Comparison of ENCODE assay signal across 8 cellular contexts in genomic region chr3:56556908-56557814, GRCh38. TPM values are rescaled to one million over a fixed set of nuclear protein-coding genes. Genes with fewer than 3 reads are reported as not detected.
A peak's percentile ranks its signal among the peaks of the same experiment; 100 is the strongest.
DNase-seq lines count a peak whose midpoint lies in the region; ATAC-seq and TF ChIP-seq lines count a peak whose summit lies in the region.

Gene CCDC66 (plus strand): TSS chr3:56557175. CDS start chr3:56557243, 68 bp downstream.

- peak; percentile 77 for DNase-seq in NCI-H128 (lab: John Stamatoyannopoulos, UW; ENCODE audit: unreplicated experiment)
- DNase-seq in activated naive CD8-positive, alpha-beta T cell treated with anti-CD3 and anti-CD28 coated beads, Interleukin-2, amount 50 U/mL, for 16 hours (ENCODE audit: low read depth, low spot score), result peak; percentile 87
- peak; percentile 94 to 95 for DNase-seq in cardiac muscle cell (ENCODE audit: low read depth in 1 of 2, low spot score in 1 of 2)
- DNase-seq in tibial nerve (ENCODE audit: low spot score in 2 of 2), result peak; percentile 86 to 90

- TF ChIP-seq EP300 in tibial nerve (IDR thresholded peaks at IDR 0.05), result peak in 1 of 2 donors; percentile 83

- H3K9me2 ChIP-seq in SU-DHL-6 (replicated peaks; ENCODE audit: insufficient read depth, low read length), result no peaks in the 10 kb centered on the region

- TF ChIP-seq CTCF in GM12874 (IDR thresholded peaks at IDR 0.05; ENCODE audit: insufficient read depth, low read depth, low read length) (peak; percentile 74), SU-DHL-6 (IDR thresholded peaks at IDR 0.05; ENCODE audit: insufficient read depth, low read length, poor library complexity, severe bottlenecking) (peak; percentile 49), cardiac muscle cell (IDR thresholded peaks at IDR 0.05; ENCODE audit: low read depth, low read length) (peak; percentile 75), parathyroid adenoma (IDR thresholded peaks at IDR 0.05) (peak; percentile 85), tibial nerve (IDR thresholded peaks at IDR 0.05) (peak; percentile 60 to 76 (median 68))

- peaks cover 34% of the 10 kb centered on the region for H3K79me2 ChIP-seq in SU-DHL-6 (ENCODE audit: insufficient read depth, low read length)
- H3K79me2 ChIP-seq in parathyroid adenoma, result peaks cover 9% of the 10 kb centered on the region

- WGBS in tibial nerve, 2 donors, result 0 to 1% methylated on average over 51 to 54 of the region's 54 CpGs

- H3K27me3 ChIP-seq in SU-DHL-6 (ENCODE audit: low read length) (no peaks in the 10 kb centered on the region), cardiac muscle cell (no peaks in the 10 kb centered on the region), parathyroid adenoma (ENCODE audit: control insufficient read depth, insufficient read depth, low read length) (no peaks in the 10 kb centered on the region), tibial nerve (no peaks in the 10 kb centered on the region)

- ATAC-seq in HG02759 (IDR thresholded peaks at IDR 0.05; ENCODE audit: unreplicated experiment), result peak; percentile 100

- peak within 1 kb of the TSS; percentile 69 for H3K9ac ChIP-seq in SU-DHL-6 (ENCODE audit: low read length)
- peak within 1 kb of the TSS; percentile 43 for H3K9ac ChIP-seq in parathyroid adenoma

- no peaks in the 10 kb centered on the region; the same call in 1 of the 2 replicates for H4K20me1 ChIP-seq in SU-DHL-6 (ENCODE audit: low read depth, low read length)

- H3F3A ChIP-seq in SU-DHL-6 (ENCODE audit: insufficient read depth), result peaks cover 4% of the 10 kb centered on the region

- H3K9me3 ChIP-seq in SU-DHL-6 (ENCODE audit: insufficient read depth, low read length), result no peaks in the 10 kb centered on the region
- H3K9me3 ChIP-seq in cardiac muscle cell (ENCODE audit: low read depth), result no peaks in the 10 kb centered on the region
- H3K9me3 ChIP-seq in parathyroid adenoma (ENCODE audit: control insufficient read depth, low read length), result no peaks in the 10 kb centered on the region
- H3K9me3 ChIP-seq in tibial nerve, result no peaks in the 10 kb centered on the region

- peak within 1 kb of the TSS; percentile 67 for H3K4me2 ChIP-seq in SU-DHL-6 (ENCODE audit: low read depth, low read length, poor library complexity, severe bottlenecking)
- peak within 1 kb of the TSS; percentile 97 for H3K4me2 ChIP-seq in parathyroid adenoma (ENCODE audit: low read length)

- H3K36me3 ChIP-seq in SU-DHL-6 (ENCODE audit: low read length), result peaks cover 23% of the 10 kb centered on the region
- H3K36me3 ChIP-seq in cardiac muscle cell, result peaks cover 20% of the 10 kb centered on the region
- no peaks in the 10 kb centered on the region for H3K36me3 ChIP-seq in parathyroid adenoma (ENCODE audit: control insufficient read depth, insufficient read depth, low read length)
- peaks cover 0 to 22% (median 0%) of the 10 kb centered on the region in 3 donors for H3K36me3 ChIP-seq in tibial nerve

- TF ChIP-seq POLR2A in tibial nerve (IDR thresholded peaks at IDR 0.05), result peak; percentile 60 to 72

- H3K27ac ChIP-seq in SU-DHL-6 (ENCODE audit: low read depth, low read length) (peak within 1 kb of the TSS; percentile 68), cardiac muscle cell (peak within 1 kb of the TSS; percentile 89), parathyroid adenoma (peak within 1 kb of the TSS; percentile 76), tibial nerve (peak within 1 kb of the TSS; percentile 81 to 95 (median 92))

- peak within 1 kb of the TSS; percentile 81 for H2AFZ ChIP-seq in SU-DHL-6 (ENCODE audit: low read depth, low read length, severe bottlenecking)
- H2AFZ ChIP-seq in parathyroid adenoma, result peak within 1 kb of the TSS; percentile 89

- H3K4me1 ChIP-seq in cardiac muscle cell (ENCODE audit: low read depth) (peaks cover 11% of the 10 kb centered on the region), parathyroid adenoma (no peaks in the 10 kb centered on the region), tibial nerve (peaks cover 0 to 23% (median 5%) of the 10 kb centered on the region in 4 donors)

- H3K4me3 ChIP-seq in SU-DHL-6 (ENCODE audit: insufficient read depth, low read length, poor library complexity, severe bottlenecking) (peak within 1 kb of the TSS; percentile 60), cardiac muscle cell (peak within 1 kb of the TSS; percentile 75), parathyroid adenoma (ENCODE audit: low read depth, low read length) (peak within 1 kb of the TSS; percentile 97), tibial nerve (peak within 1 kb of the TSS; percentile 67 to 83 (median 72))

RNA-seq across cellular contexts. Expression of gene CCDC66, which starts in this region (rescaled TPM):
- total RNA-seq in cardiac muscle cell, result 8.7 and 23.8 TPM in 2 replicates
- polyA plus RNA-seq in cardiac muscle cell, result 18.8 and 21.6 TPM in 2 replicates
- total RNA-seq in tibial nerve, result 10 to 100 TPM; 33.9 to 73.8 (median 51.9) TPM

Comparison
In these comparisons a context has a peak if more than half of its experiments do, and no peak if none do; other contexts are left out.
1. Peak in every context shown above with its lines: DNase-seq, ATAC-seq, H3K4me3 ChIP-seq and H3K27ac ChIP-seq.